ENCODE assay signal across 27 cellular contexts in genomic region chr2:9750224-9751215, GRCh38.
DNase-seq lines count a peak whose midpoint lies in the region; ATAC-seq and TF ChIP-seq lines count a peak whose summit lies in the region.
"Had no signal": no experiment of that assay in that cellular context is flagged by ENCODE, and none has a peak within 500 bp of the region (broad histone marks: within the 10 kb centered on the region; RNA-seq: fewer than 3 reads in every experiment).

No MANE protein-coding gene starts in this region.

- intact Hi-C loops in vagina (cut with DNase I) = no loop called here

- no peaks in the 10 kb centered on the region for H3K36me3 Mint-ChIP-seq in activated T-cell treated with anti-CD3 and anti-CD28 coated beads, Interleukin-2, amount 50 U/mL, for 24 hours (ENCODE audit: low read depth)
- H3K36me3 Mint-ChIP-seq in effector memory CD8-positive, alpha-beta T cell (ENCODE audit: insufficient read depth) = peaks cover 12% of the 10 kb centered on the region
- no peaks in the 10 kb centered on the region for H3K36me3 Mint-ChIP-seq in activated naive CD8-positive, alpha-beta T cell treated with anti-CD3 and anti-CD28 coated beads for 36 hours
- H3K36me3 Mint-ChIP-seq: activated naive CD4-positive, alpha-beta T cell treated with anti-CD3 and anti-CD28 coated beads, Interleukin-2, amount 10 ng/mL, durations not matched to agents 7 days and 5 days; IgD-negative memory B cell had no signal

- H3K36me3 ChIP-seq in vagina = no peaks in the 10 kb centered on the region
- H3K36me3 ChIP-seq: SJSA1, stomach, tibial nerve had no signal

- peaks cover 64% of the 10 kb centered on the region for H3K4me1 Mint-ChIP-seq in activated T-cell treated with anti-CD3 and anti-CD28 coated beads, Interleukin-2, amount 50 U/mL, for 24 hours (ENCODE audit: low read depth)
- H3K4me1 Mint-ChIP-seq in effector memory CD8-positive, alpha-beta T cell (ENCODE audit: low read depth in 2 of 2) = peaks cover 45 to 53% of the 10 kb centered on the region in 2 donors
- peaks cover 34% of the 10 kb centered on the region for H3K4me1 Mint-ChIP-seq in activated naive CD8-positive, alpha-beta T cell treated with anti-CD3 and anti-CD28 coated beads for 36 hours

- H3K4me3 ChIP-seq in vagina = no peak overlapping the region
- H3K4me3 ChIP-seq: SJSA1, skin epidermis, stomach, tibial nerve had no signal

- no peaks in the 10 kb centered on the region for H3K9me3 Mint-ChIP-seq in activated T-cell treated with anti-CD3 and anti-CD28 coated beads, Interleukin-2, amount 50 U/mL, for 24 hours
- H3K9me3 Mint-ChIP-seq in effector memory CD8-positive, alpha-beta T cell = no peaks in the 10 kb centered on the region
- H3K9me3 Mint-ChIP-seq in activated naive CD8-positive, alpha-beta T cell treated with anti-CD3 and anti-CD28 coated beads for 36 hours = no peaks in the 10 kb centered on the region
- H3K9me3 Mint-ChIP-seq: activated naive CD4-positive, alpha-beta T cell treated with anti-CD3 and anti-CD28 coated beads, Interleukin-2, amount 10 ng/mL, durations not matched to agents 7 days and 5 days; IgD-negative memory B cell had no signal

- no peaks in the 10 kb centered on the region for H3K27me3 ChIP-seq in vagina
- H3K27me3 ChIP-seq: SJSA1, tibial nerve had no signal

- no peak for TF ChIP-seq CTCF in vagina (IDR thresholded peaks at IDR 0.05)

- H3K4me3 Mint-ChIP-seq in activated T-cell treated with anti-CD3 and anti-CD28 coated beads, Interleukin-2, amount 50 U/mL, for 24 hours = no peak overlapping the region
- H3K4me3 Mint-ChIP-seq in effector memory CD8-positive, alpha-beta T cell = peak overlapping the region in 1 of 2 donors; percentile 20
- H3K4me3 Mint-ChIP-seq in activated naive CD8-positive, alpha-beta T cell treated with anti-CD3 and anti-CD28 coated beads for 36 hours = no peak overlapping the region
- H3K4me3 Mint-ChIP-seq: activated naive CD4-positive, alpha-beta T cell treated with anti-CD3 and anti-CD28 coated beads, Interleukin-2, amount 10 ng/mL, durations not matched to agents 7 days and 5 days; B cell had no signal

- no peaks in the 10 kb centered on the region for H3K9me3 ChIP-seq in vagina
- H3K9me3 ChIP-seq: SJSA1, stomach, tibial nerve had no signal

- H3K4me1 ChIP-seq in vagina = peaks cover 15% of the 10 kb centered on the region

- H3K27ac Mint-ChIP-seq in activated T-cell treated with anti-CD3 and anti-CD28 coated beads, Interleukin-2, amount 50 U/mL, for 24 hours = peak overlapping the region; percentile 3
- peak overlapping the region; percentile 26 to 95 for H3K27ac Mint-ChIP-seq in effector memory CD8-positive, alpha-beta T cell
- no peak overlapping the region for H3K27ac Mint-ChIP-seq in activated naive CD8-positive, alpha-beta T cell treated with anti-CD3 and anti-CD28 coated beads for 36 hours
- H3K27ac Mint-ChIP-seq: activated naive CD4-positive, alpha-beta T cell treated with anti-CD3 and anti-CD28 coated beads, Interleukin-2, amount 10 ng/mL, durations not matched to agents 7 days and 5 days; B cell had no signal

- no peak overlapping the region for H3K27ac ChIP-seq in vagina
- H3K27ac ChIP-seq: SJSA1, skin epidermis, stomach, tibial nerve had no signal

- DNase-seq in activated T-cell treated with anti-CD3 and anti-CD28 coated beads, Interleukin-2, amount 50 U/mL, for 24 hours = no peak
- DNase-seq in activated T-cell treated with anti-CD3 and anti-CD28 coated beads, Interleukin-2, amount 50 U/mL, for 48 hours = no peak
- peak; percentile 72 for DNase-seq in RPMI8226
- DNase-seq in effector memory CD8-positive, alpha-beta T cell = no peak
- no peak for DNase-seq in OCI-M2 (lab: John Stamatoyannopoulos, UW; ENCODE audit: unreplicated experiment)
- no peak for DNase-seq in vagina (ENCODE audit: extremely low spot score in 2 of 2)
- no peak for DNase-seq in activated naive CD8-positive, alpha-beta T cell treated with anti-CD3 and anti-CD28 coated beads for 36 hours
- DNase-seq: activated naive CD4-positive, alpha-beta T cell treated with anti-CD3 and anti-CD28 coated beads, Interleukin-2, amount 10 ng/mL, durations not matched to agents 7 days and 5 days; amygdala; COR-L47; DMS79 treated with DMSO at 0.1 percent for 48 hours; GOT3; head of caudate nucleus; midbrain; naive thymus-derived CD4-positive, alpha-beta T cell; NCI-H1105; NCI-H187 treated with DMSO at 0.1 percent for 48 hours; NCI-H526; stimulated activated CD4-positive, alpha-beta T cell treated with anti-CD3 and anti-CD28 coated beads, Interleukin-1b, Interleukin-23, amount 100 ng/mL, for 48 hours; stimulated activated CD8-positive, alpha-beta memory T cell treated with anti-CD3 and anti-CD28 coated beads, Interleukin-4, amount 100 ng/mL, for 48 hours; stomach had no signal

- peaks cover 5% of the 10 kb centered on the region for H3K27me3 Mint-ChIP-seq in activated T-cell treated with anti-CD3 and anti-CD28 coated beads, Interleukin-2, amount 50 U/mL, for 24 hours
- H3K27me3 Mint-ChIP-seq in effector memory CD8-positive, alpha-beta T cell = no peaks in the 10 kb centered on the region
- peaks cover 32% of the 10 kb centered on the region for H3K27me3 Mint-ChIP-seq in activated naive CD8-positive, alpha-beta T cell treated with anti-CD3 and anti-CD28 coated beads for 36 hours

- TF ChIP-seq POLR2A in vagina (IDR thresholded peaks at IDR 0.05) = no peak

- ATAC-seq in effector memory CD8-positive, alpha-beta T cell (replicated peaks) = no peak
- no peak for ATAC-seq in GM19455 (IDR thresholded peaks at IDR 0.05; ENCODE audit: unreplicated experiment)
- ATAC-seq: naive thymus-derived CD4-positive, alpha-beta T cell had no signal
